Comparison of ENCODE assay signal across 8 cellular contexts in the genomic region with DNA sequence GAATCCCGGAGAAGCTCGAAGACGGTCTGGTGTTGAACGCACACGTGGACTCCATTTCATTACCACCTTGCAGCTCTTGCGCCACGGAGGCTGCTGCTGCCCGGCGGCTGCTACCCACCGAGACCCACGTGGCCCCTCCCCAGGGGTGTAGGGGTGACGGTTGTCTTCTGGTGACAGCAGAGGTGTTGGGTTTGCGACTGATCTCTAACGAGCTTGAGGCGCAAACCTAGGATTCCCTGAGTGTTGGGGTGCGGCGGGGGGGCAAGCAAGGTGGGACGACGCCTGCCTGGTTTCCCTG. TPM values are rescaled to one million over a fixed set of nuclear protein-coding genes. Genes with fewer than 3 reads are reported as not detected.
DNase-seq lines count a peak whose midpoint lies in the region; ATAC-seq and TF ChIP-seq lines count a peak whose summit lies in the region.

No MANE protein-coding gene starts in this region.

- no peak overlapping the region for H2AFZ ChIP-seq in mesenchymal stem cell (ENCODE audit: low read depth, low read length)

- H2AK5ac ChIP-seq in mesenchymal stem cell (ENCODE audit: low read length, severe bottlenecking), result no peak overlapping the region

- POLR2A ChIA-PET in activated CD8-positive, alpha-beta T cell treated with anti-CD3 and anti-CD28 coated beads for 36 hours (lab: Charles Lee), result interaction anchor here (1.0 to 2.9 kb wide), 10 partner anchors 10 to 125 kb away, joined by 3 to 19 read pairs (median 5); a partner anchor contains a TSS

- no peak for TF ChIP-seq CTCF in activated CD8-positive, alpha-beta T cell treated with anti-CD3 and anti-CD28 coated beads for 36 hours (IDR thresholded peaks at IDR 0.05)
- no peak for TF ChIP-seq CTCF in suprapubic skin (IDR thresholded peaks at IDR 0.05)
- TF ChIP-seq CTCF in glutamatergic neuron (IDR thresholded peaks at IDR 0.05; ENCODE audit: partially characterized antibody, unreplicated experiment), result no peak

- H3K27me3 Mint-ChIP-seq in activated naive CD4-positive, alpha-beta T cell treated with anti-CD3 and anti-CD28 coated beads, Interleukin-2, amount 10 ng/mL, durations not matched to agents 7 days and 5 days, result peaks cover 69% of the 10 kb centered on the region
- peaks cover 37% of the 10 kb centered on the region for H3K27me3 Mint-ChIP-seq in activated CD8-positive, alpha-beta T cell treated with anti-CD3 and anti-CD28 coated beads for 36 hours
- peaks cover 36% of the 10 kb centered on the region for H3K27me3 Mint-ChIP-seq in T-helper 2 cell treated with Interferon-gamma antibody and Interleukin-4, amounts not matched to agents 5 μg/mL and 100 μg/mL, for 36 hours (ENCODE audit: low read depth)
- H3K27me3 Mint-ChIP-seq in glutamatergic neuron (ENCODE audit: unreplicated experiment), result peaks cover 13% of the 10 kb centered on the region

- H3K4me3 Mint-ChIP-seq in activated naive CD4-positive, alpha-beta T cell treated with anti-CD3 and anti-CD28 coated beads, Interleukin-2, amount 10 ng/mL, durations not matched to agents 7 days and 5 days, result no peak overlapping the region
- no peak overlapping the region for H3K4me3 Mint-ChIP-seq in activated CD8-positive, alpha-beta T cell treated with anti-CD3 and anti-CD28 coated beads for 36 hours
- no peak overlapping the region for H3K4me3 Mint-ChIP-seq in T-helper 2 cell treated with Interferon-gamma antibody and Interleukin-4, amounts not matched to agents 5 μg/mL and 100 μg/mL, for 36 hours
- no peak overlapping the region for H3K4me3 Mint-ChIP-seq in glutamatergic neuron (ENCODE audit: unreplicated experiment)

- no peak overlapping the region for H3K14ac ChIP-seq in mesenchymal stem cell (ENCODE audit: low read length in 2 of 2)

- 6% methylated on average over 19 of the region's 19 CpGs for WGBS in mesenchymal stem cell
- WGBS in suprapubic skin, result 3% methylated on average over 5 of the region's 19 CpGs

- H3K27me3 ChIP-seq in mesenchymal stem cell (ENCODE audit: control insufficient read depth in 1 of 2, insufficient read depth in 1 of 2, low read length in 2 of 2) (peaks cover 34% of the 10 kb centered on the region in 2 experiments), suprapubic skin (peaks cover 34% of the 10 kb centered on the region)

- no peak for DNase-seq in activated naive CD4-positive, alpha-beta T cell treated with anti-CD3 and anti-CD28 coated beads, Interleukin-2, amount 10 ng/mL, durations not matched to agents 7 days and 5 days
- no peak for DNase-seq in activated naive CD4-positive, alpha-beta T cell (lab: John Stamatoyannopoulos, UW)
- peak; percentile 21 for DNase-seq in activated CD8-positive, alpha-beta T cell treated with anti-CD3 and anti-CD28 coated beads for 36 hours
- DNase-seq in mesenchymal stem cell, result no peak
- no peak for DNase-seq in suprapubic skin (ENCODE audit: low spot score in 2 of 2)
- DNase-seq in T-helper 2 cell treated with Interferon-gamma antibody and Interleukin-4, amounts not matched to agents 5 μg/mL and 100 μg/mL, for 36 hours (ENCODE audit: low spot score), result no peak
- DNase-seq in stimulated activated naive CD4-positive, alpha-beta T cell treated with Interleukin-2 at 50 U/mL for 16 hours (lab: John Stamatoyannopoulos, UW), result no peak
- no peak for DNase-seq in glutamatergic neuron

- H4K8ac ChIP-seq in mesenchymal stem cell (ENCODE audit: low read length), result no peak overlapping the region

- H3K9me3 ChIP-seq in mesenchymal stem cell (ENCODE audit: control insufficient read depth, low read length) (no peaks in the 10 kb centered on the region), suprapubic skin (no peaks in the 10 kb centered on the region)

- no peaks in the 10 kb centered on the region for H3K9me3 Mint-ChIP-seq in activated naive CD4-positive, alpha-beta T cell treated with anti-CD3 and anti-CD28 coated beads, Interleukin-2, amount 10 ng/mL, durations not matched to agents 7 days and 5 days
- H3K9me3 Mint-ChIP-seq in activated CD8-positive, alpha-beta T cell treated with anti-CD3 and anti-CD28 coated beads for 36 hours, result no peaks in the 10 kb centered on the region
- no peaks in the 10 kb centered on the region for H3K9me3 Mint-ChIP-seq in T-helper 2 cell treated with Interferon-gamma antibody and Interleukin-4, amounts not matched to agents 5 μg/mL and 100 μg/mL, for 36 hours
- H3K9me3 Mint-ChIP-seq in glutamatergic neuron (ENCODE audit: unreplicated experiment), result peaks cover 5% of the 10 kb centered on the region

- H3K27ac Mint-ChIP-seq in activated naive CD4-positive, alpha-beta T cell treated with anti-CD3 and anti-CD28 coated beads, Interleukin-2, amount 10 ng/mL, durations not matched to agents 7 days and 5 days, result peak overlapping the region; percentile 42
- no peak overlapping the region for H3K27ac Mint-ChIP-seq in activated CD8-positive, alpha-beta T cell treated with anti-CD3 and anti-CD28 coated beads for 36 hours
- no peak overlapping the region for H3K27ac Mint-ChIP-seq in T-helper 2 cell treated with Interferon-gamma antibody and Interleukin-4, amounts not matched to agents 5 μg/mL and 100 μg/mL, for 36 hours
- no peak overlapping the region for H3K27ac Mint-ChIP-seq in glutamatergic neuron (ENCODE audit: unreplicated experiment)

- CTCF ChIA-PET in activated naive CD4-positive, alpha-beta T cell treated with anti-CD3 and anti-CD28 coated beads, Interleukin-2, amount 10 ng/mL, durations not matched to agents 7 days and 5 days (lab: Charles Lee), result interaction anchor here (0.7 to 4.5 kb wide), 8 partner anchors 16 to 130 kb away, joined by 3 to 27 read pairs (median 5); no protein-coding TSS in a partner anchor
- CTCF ChIA-PET in activated CD8-positive, alpha-beta T cell treated with anti-CD3 and anti-CD28 coated beads for 36 hours (lab: Charles Lee), result interaction anchor here (0.8 to 5.2 kb wide), 15 partner anchors 10 to 308 kb away, joined by 3 to 48 read pairs (median 6); a partner anchor contains a TSS

- H3K4me1 ChIP-seq in mesenchymal stem cell (ENCODE audit: control insufficient read depth, insufficient read depth, low read depth, low read length), result peaks cover 63% of the 10 kb centered on the region
- peaks cover 89% of the 10 kb centered on the region for H3K4me1 ChIP-seq in suprapubic skin

- H2BK5ac ChIP-seq in mesenchymal stem cell (ENCODE audit: low read depth, low read length, poor library complexity, severe bottlenecking), result no peak overlapping the region

- H3K18ac ChIP-seq in mesenchymal stem cell (ENCODE audit: low read depth in 1 of 2, low read length in 2 of 2), result peak overlapping the region in 1 of 2 experiments; percentile 9

- no peak overlapping the region for H3K9ac ChIP-seq in mesenchymal stem cell (ENCODE audit: low read length)

- H3K4me3 ChIP-seq in mesenchymal stem cell (ENCODE audit: insufficient read depth in 1 of 2, low read depth in 1 of 2, low read length in 2 of 2), result peak overlapping the region in 1 of 2 experiments; percentile 2
- H3K4me3 ChIP-seq in suprapubic skin, result peak overlapping the region; percentile 87

- H3K4ac ChIP-seq in mesenchymal stem cell (ENCODE audit: low read depth in 1 of 2, low read length in 2 of 2), result no peak overlapping the region

- no peak for ATAC-seq in activated CD8-positive, alpha-beta T cell treated with anti-CD3 and anti-CD28 coated beads for 36 hours

- H2BK120ac ChIP-seq in mesenchymal stem cell (ENCODE audit: low read depth, low read length), result no peak overlapping the region

- peaks cover 15% of the 10 kb centered on the region for H3K36me3 Mint-ChIP-seq in activated naive CD4-positive, alpha-beta T cell treated with anti-CD3 and anti-CD28 coated beads, Interleukin-2, amount 10 ng/mL, durations not matched to agents 7 days and 5 days
- peaks cover 6% of the 10 kb centered on the region for H3K36me3 Mint-ChIP-seq in activated CD8-positive, alpha-beta T cell treated with anti-CD3 and anti-CD28 coated beads for 36 hours (ENCODE audit: low read depth)
- peaks cover 14% of the 10 kb centered on the region for H3K36me3 Mint-ChIP-seq in T-helper 2 cell treated with Interferon-gamma antibody and Interleukin-4, amounts not matched to agents 5 μg/mL and 100 μg/mL, for 36 hours (ENCODE audit: low read depth)
- no peaks in the 10 kb centered on the region for H3K36me3 Mint-ChIP-seq in glutamatergic neuron (ENCODE audit: unreplicated experiment)

- peaks cover 20% of the 10 kb centered on the region for H3K79me1 ChIP-seq in mesenchymal stem cell (replicated peaks; ENCODE audit: low read length, poor library complexity, severe bottlenecking)

- intact Hi-C loops in activated CD8-positive, alpha-beta T cell treated with anti-CD3 and anti-CD28 coated beads for 36 hours (cut with micrococcal nuclease), result loop anchor here (10.0 kb wide), 1 partner anchor 96 kb away; no protein-coding TSS in a partner anchor

- peak overlapping the region; percentile 39 for H4K91ac ChIP-seq in mesenchymal stem cell (ENCODE audit: low read length)

- no peak for TF ChIP-seq EP300 in suprapubic skin (IDR thresholded peaks at IDR 0.05)

- no peak for TF ChIP-seq POLR2A in suprapubic skin (IDR thresholded peaks at IDR 0.05)

- peak overlapping the region; percentile 88 to 93 for H2BK12ac ChIP-seq in mesenchymal stem cell (ENCODE audit: low read length in 2 of 2)

- H2BK15ac ChIP-seq in mesenchymal stem cell (ENCODE audit: low read depth, poor library complexity, severe bottlenecking), result peak overlapping the region; percentile 77

- H3K4me2 ChIP-seq in mesenchymal stem cell (ENCODE audit: low read length, poor library complexity, severe bottlenecking), result no peak overlapping the region

- H3K27ac ChIP-seq in mesenchymal stem cell (ENCODE audit: low read length, poor library complexity, severe bottlenecking) (no peak overlapping the region), suprapubic skin (no peak overlapping the region)

- H3K23ac ChIP-seq in mesenchymal stem cell (ENCODE audit: low read length in 2 of 2), result peak overlapping the region; percentile 90 to 94

- H3K4me1 Mint-ChIP-seq in activated naive CD4-positive, alpha-beta T cell treated with anti-CD3 and anti-CD28 coated beads, Interleukin-2, amount 10 ng/mL, durations not matched to agents 7 days and 5 days, result peaks cover 52% of the 10 kb centered on the region
- H3K4me1 Mint-ChIP-seq in activated CD8-positive, alpha-beta T cell treated with anti-CD3 and anti-CD28 coated beads for 36 hours (ENCODE audit: low read depth), result peaks cover 40% of the 10 kb centered on the region
- H3K4me1 Mint-ChIP-seq in T-helper 2 cell treated with Interferon-gamma antibody and Interleukin-4, amounts not matched to agents 5 μg/mL and 100 μg/mL, for 36 hours (ENCODE audit: low read depth), result peaks cover 18% of the 10 kb centered on the region
- H3K4me1 Mint-ChIP-seq in glutamatergic neuron (ENCODE audit: low read depth, unreplicated experiment), result peaks cover 10% of the 10 kb centered on the region

- H3K36me3 ChIP-seq in mesenchymal stem cell (ENCODE audit: control insufficient read depth in 1 of 2, insufficient read depth in 2 of 2, low read depth in 1 of 2, low read length in 2 of 2) (peaks cover 0 to 12% of the 10 kb centered on the region in 2 experiments), suprapubic skin (no peaks in the 10 kb centered on the region)

RNA-seq across cellular contexts. Expression of a gene that starts 1.7 kb away (rescaled TPM):
- 10 to 100 TPM; 23.9 to 28.0 TPM for total RNA-seq in activated CD8-positive, alpha-beta T cell treated with anti-CD3 and anti-CD28 coated beads for 36 hours
- polyA plus RNA-seq in mesenchymal stem cell (2013, experiment 1 of 2), result 21.6 TPM
- polyA plus RNA-seq in mesenchymal stem cell (2013, experiment 2 of 2), result 21.8 TPM
- total RNA-seq in suprapubic skin (10 to 100 TPM; 33.0 to 47.7 (median 38.0) TPM), glutamatergic neuron (ENCODE audit: unreplicated experiment) (19.3 TPM)

RNA-seq across cellular contexts. Expression of a gene that starts 44.1 kb away (rescaled TPM):
- 1 to 10 TPM; 7.0 to 9.4 TPM for total RNA-seq in activated CD8-positive, alpha-beta T cell treated with anti-CD3 and anti-CD28 coated beads for 36 hours
- polyA plus RNA-seq in mesenchymal stem cell (2013, experiment 1 of 2), result 2.9 TPM
- polyA plus RNA-seq in mesenchymal stem cell (2013, experiment 2 of 2), result 2.8 TPM
- total RNA-seq in suprapubic skin (1 to 10 TPM; 2.3 to 6.4 (median 3.1) TPM), glutamatergic neuron (ENCODE audit: unreplicated experiment) (13.8 TPM)
